In genomic region chr17:76270127-76270592, GRCh38 we compare ENCODE assay signal across 12 cellular contexts. TPM values are rescaled to one million over a fixed set of nuclear protein-coding genes. Genes with fewer than 3 reads are reported as not detected.
A peak's percentile ranks its signal among the peaks of the same experiment; 100 is the strongest.
DNase-seq lines count a peak whose midpoint lies in the region; ATAC-seq and TF ChIP-seq lines count a peak whose summit lies in the region.
"Had no signal": no experiment of that assay in that cellular context is flagged by ENCODE, and none has a peak within 500 bp of the region (broad histone marks: within the 10 kb centered on the region; RNA-seq: fewer than 3 reads in every experiment).

No MANE protein-coding gene starts in this region.

- DNase-seq in activated CD4-positive, alpha-beta T cell treated with anti-CD3 and anti-CD28 coated beads for 36 hours = peak; percentile 62
- DNase-seq in activated CD4-positive, alpha-beta T cell treated with anti-CD3 and anti-CD28 coated beads, Interleukin-2, amount 50 U/mL, for 4 hours = no peak
- DNase-seq in SIG-M5 treated with dmso at 0.1 percent for 504 hours (lab: John Stamatoyannopoulos, UW; ENCODE audit: unreplicated experiment) (no peak), DMS53 treated with DMSO at 0.1 percent for 48 hours (lab: John Stamatoyannopoulos, UW; ENCODE audit: unreplicated experiment) (no peak), epidermal melanocyte (ENCODE audit: insufficient read length, low spot score) (no peak)
- DNase-seq: anterior cingulate cortex, hypothalamus, NCI-H2081 treated with DMSO at 0.1 percent for 48 hours had no signal

- peaks cover 5 to 28% of the 10 kb centered on the region in 2 experiments; a peak in 2 of 3 replicates for H3K36me3 ChIP-seq in HEK293 (ENCODE audit: control insufficient read depth in 2 of 2, insufficient read depth in 1 of 2, low read length in 2 of 2)
- H3K36me3 ChIP-seq in skeletal muscle tissue (ENCODE audit: control insufficient read depth in 3 of 3, insufficient read depth in 3 of 3, low read length in 3 of 3) = peaks cover 0 to 5% (median 2%) of the 10 kb centered on the region in 3 donors

- no peak for ATAC-seq in activated CD4-positive, alpha-beta T cell treated with anti-CD3 and anti-CD28 coated beads for 36 hours

- peaks cover 59% of the 10 kb centered on the region for H3K4me1 Mint-ChIP-seq in activated CD4-positive, alpha-beta T cell treated with anti-CD3 and anti-CD28 coated beads for 36 hours
- H3K4me1 Mint-ChIP-seq in activated naive CD4-positive, alpha-beta T cell treated with anti-CD3 and anti-CD28 coated beads, Interleukin-2, amount 50 U/mL, for 24 hours = peaks cover 51% of the 10 kb centered on the region

- peak overlapping the region; percentile 96 for H3K4me3 Mint-ChIP-seq in activated CD4-positive, alpha-beta T cell treated with anti-CD3 and anti-CD28 coated beads for 36 hours
- peak overlapping the region; percentile 43 for H3K4me3 Mint-ChIP-seq in activated naive CD4-positive, alpha-beta T cell treated with anti-CD3 and anti-CD28 coated beads, Interleukin-2, amount 50 U/mL, for 24 hours

- H3K4me3 ChIP-seq in HEK293 (ENCODE audit: low read depth, low read length) (no peak overlapping the region), skeletal muscle tissue (ENCODE audit: low read length in 3 of 3) (peak overlapping the region in 1 of 3 donors; percentile 45)

- TF ChIP-seq CTCF in HEK293 (tag by site-specific recombination; IDR thresholded peaks at IDR 0.05) = no peak

- H3K27ac ChIP-seq in HEK293 (ENCODE audit: extremely low read depth, low read depth, low read length) = no peak overlapping the region
- peak overlapping the region; percentile 78 for H3K27ac ChIP-seq in skeletal muscle tissue (ENCODE audit: low read depth, low read length)
- H3K27ac ChIP-seq: KMS-11 had no signal

- H3K4me1 ChIP-seq in HEK293 (ENCODE audit: control insufficient read depth, insufficient read depth, low read length) (no peaks in the 10 kb centered on the region; the same call in 1 of the 2 replicates), skeletal muscle tissue (ENCODE audit: control insufficient read depth in 3 of 3, insufficient read depth in 3 of 3, low read length in 3 of 3) (peaks cover 59 to 71% (median 63%) of the 10 kb centered on the region in 3 donors)

- CTCF ChIA-PET in activated CD4-positive, alpha-beta T cell treated with anti-CD3 and anti-CD28 coated beads for 36 hours (lab: Charles Lee) = interaction anchor here (0.7 to 2.6 kb wide), 6 partner anchors 11 to 126 kb away, joined by 3 to 9 read pairs (median 6); no protein-coding TSS in a partner anchor
- CTCF ChIA-PET in HEK293 (lab: Yijun Ruan, JAX) = interaction anchor here (0.6 to 5.8 kb wide), 6 partner anchors 9 to 393 kb away, joined by 3 to 52 read pairs (median 5); no protein-coding TSS in a partner anchor

- H3K27ac Mint-ChIP-seq in activated CD4-positive, alpha-beta T cell treated with anti-CD3 and anti-CD28 coated beads for 36 hours = peak overlapping the region; percentile 100
- peak overlapping the region; percentile 23 for H3K27ac Mint-ChIP-seq in activated naive CD4-positive, alpha-beta T cell treated with anti-CD3 and anti-CD28 coated beads, Interleukin-2, amount 50 U/mL, for 24 hours

- H3K9ac ChIP-seq in skeletal muscle tissue (ENCODE audit: low read depth in 1 of 3, low read length in 3 of 3) = peak overlapping the region in 1 of 3 donors; percentile 71
- H3K9ac ChIP-seq: KMS-11 had no signal

- no peaks in the 10 kb centered on the region for H3K27me3 ChIP-seq in skeletal muscle tissue (ENCODE audit: control insufficient read depth in 3 of 3, insufficient read depth in 3 of 3, low read length in 3 of 3)

- no peaks in the 10 kb centered on the region for H3K27me3 Mint-ChIP-seq in activated CD4-positive, alpha-beta T cell treated with anti-CD3 and anti-CD28 coated beads for 36 hours
- no peaks in the 10 kb centered on the region for H3K27me3 Mint-ChIP-seq in activated naive CD4-positive, alpha-beta T cell treated with anti-CD3 and anti-CD28 coated beads, Interleukin-2, amount 50 U/mL, for 24 hours

- intact Hi-C loops in activated CD4-positive, alpha-beta T cell treated with anti-CD3 and anti-CD28 coated beads for 36 hours (cut with DNase I, micrococcal nuclease) = loop anchor here in 1 of 2 experiments (10.0 kb wide), 1 partner anchor 365 kb away; the partner anchor contains the start of gene MRPL38

- peaks cover 59% of the 10 kb centered on the region for H3K36me3 Mint-ChIP-seq in activated CD4-positive, alpha-beta T cell treated with anti-CD3 and anti-CD28 coated beads for 36 hours (ENCODE audit: low read depth)
- peaks cover 7% of the 10 kb centered on the region for H3K36me3 Mint-ChIP-seq in activated naive CD4-positive, alpha-beta T cell treated with anti-CD3 and anti-CD28 coated beads, Interleukin-2, amount 50 U/mL, for 24 hours

- H3K9me3 ChIP-seq in HEK293 (ENCODE audit: control insufficient read depth, insufficient read depth, low read depth, low read length) = no peaks in the 10 kb centered on the region
- H3K9me3 ChIP-seq in skeletal muscle tissue (ENCODE audit: control insufficient read depth in 3 of 3, low read length in 3 of 3) = no peaks in the 10 kb centered on the region

- H3K9me3 Mint-ChIP-seq in activated CD4-positive, alpha-beta T cell treated with anti-CD3 and anti-CD28 coated beads for 36 hours (ENCODE audit: low read depth) = no peaks in the 10 kb centered on the region
- no peaks in the 10 kb centered on the region for H3K9me3 Mint-ChIP-seq in activated naive CD4-positive, alpha-beta T cell treated with anti-CD3 and anti-CD28 coated beads, Interleukin-2, amount 50 U/mL, for 24 hours

- POLR2A ChIA-PET in activated CD4-positive, alpha-beta T cell treated with anti-CD3 and anti-CD28 coated beads for 36 hours (lab: Charles Lee) = interaction anchor here (0.6 to 3.9 kb wide), 11 partner anchors 13 to 280 kb away, joined by 3 to 29 read pairs (median 5); no protein-coding TSS in a partner anchor
- POLR2A ChIA-PET in HEK293 (lab: Yijun Ruan, JAX) = interaction anchor here (0.7 to 1.2 kb wide), 3 partner anchors 10 to 29 kb away, joined by 3 to 4 read pairs (median 4); no protein-coding TSS in a partner anchor

TF ChIP-seq in HEK293, 187 proteins besides CTCF, POLR2A, EP300 and RAD21:
- TF ChIP-seq ZNF211 (tag by site-specific recombination; IDR thresholded peaks at IDR 0.05; ENCODE audit: low read depth) (no peak), BCL6B (tag by site-specific recombination; IDR thresholded peaks at IDR 0.05) (no peak), GLIS2 (tag by site-specific recombination; IDR thresholded peaks at IDR 0.05) (0 out of 2 replicates have a peak, but pooled peaks have one; percentile 20), ZFP37 (tag by site-specific recombination; IDR thresholded peaks at IDR 0.05) (no peak)

RNA-seq across cellular contexts. Expression of gene UBALD2, which starts 5.0 kb away (rescaled TPM):
- total RNA-seq in activated CD4-positive, alpha-beta T cell treated with anti-CD3 and anti-CD28 coated beads for 36 hours = 100 to 1,000 TPM; 299 to 639 TPM
- 2.6 TPM for total RNA-seq in skeletal muscle tissue

RNA-seq across cellular contexts. Expression of gene RNF157, which starts 29.9 kb away (rescaled TPM):
- total RNA-seq in activated CD4-positive, alpha-beta T cell treated with anti-CD3 and anti-CD28 coated beads for 36 hours = 10 to 100 TPM; 24.0 to 39.4 TPM
- 6.8 TPM for total RNA-seq in skeletal muscle tissue

RNA-seq across cellular contexts. Expression of gene QRICH2, which starts 37.9 kb away (rescaled TPM):
- total RNA-seq in activated CD4-positive, alpha-beta T cell treated with anti-CD3 and anti-CD28 coated beads for 36 hours = 1 to 10 TPM in 1 of 2 experiments, under 1 TPM in 1; 0.63 to 1.2 TPM
- 2.1 TPM for total RNA-seq in skeletal muscle tissue

Comparison
In these comparisons a context has a peak if more than half of its experiments do, and no peak if none do; other contexts are left out.
1. RNA of gene UBALD2, which starts 5.0 kb away (total RNA-seq): 299 to 639 TPM in activated CD4-positive, alpha-beta T cell treated with anti-CD3 and anti-CD28 coated beads for 36 hours; 2.6 TPM in skeletal muscle tissue (single experiment); every median in the first group is over 10 times any median in the second.